ENCODE assay signal across 10 cellular contexts in genomic region chr22:28947125-28947524, GRCh38.
"Had no signal": no experiment of that assay in that cellular context is flagged by ENCODE, and none has a peak within 500 bp of the region (broad histone marks: within the 10 kb centered on the region; RNA-seq: fewer than 3 reads in every experiment).

No MANE protein-coding gene starts in this region.

- H3K4me2 ChIP-seq: GM23338 had no signal

- FAIRE-seq: H1, H54, K562 had no signal

- H3K27ac Mint-ChIP-seq: GM23338, HFFc6 had no signal

- DNase-seq: H9, HCEC 1CT, HFFc6, IMR-90, KG1 had no signal

- H3K27ac ChIP-seq: HL-60 had no signal

- ATAC-seq: GM23338, K562 had no signal

- H3K4me3 ChIP-seq: GM23338, K562 had no signal

- H3K4me3 Mint-ChIP-seq: GM23338, H9, HFFc6 had no signal

- H2AFZ ChIP-seq: GM23338 had no signal
